In genomic region chr10:11849272-11849671, GRCh38 we compare ENCODE assay signal across 12 cellular contexts. TPM values are rescaled to one million over a fixed set of nuclear protein-coding genes. Genes with fewer than 3 reads are reported as not detected.
DNase-seq lines count a peak whose midpoint lies in the region; ATAC-seq and TF ChIP-seq lines count a peak whose summit lies in the region.
"Had no signal": no experiment of that assay in that cellular context is flagged by ENCODE, and none has a peak within 500 bp of the region (broad histone marks: within the 10 kb centered on the region; RNA-seq: fewer than 3 reads in every experiment).

No MANE protein-coding gene starts in this region.

- H3K4me3 ChIP-seq in RWPE2 (ENCODE audit: severe bottlenecking) (no peak overlapping the region), epithelial cell of esophagus (ENCODE audit: low read length) (no peak overlapping the region)

- ATAC-seq in RWPE2 (ENCODE audit: low read depth) (peak; percentile 60; the same call in 2 of the 3 replicates), HG03045 (IDR thresholded peaks at IDR 0.05; ENCODE audit: unreplicated experiment) (no peak)

- H3K27me3 ChIP-seq in RWPE2 (ENCODE audit: insufficient read depth, poor library complexity, severe bottlenecking): no peaks in the 10 kb centered on the region
- H3K27me3 ChIP-seq: BE2C had no signal

- H3K36me3 ChIP-seq in RWPE2 (ENCODE audit: low read depth): peaks cover 100% of the 10 kb centered on the region
- H3K36me3 ChIP-seq: BE2C had no signal

- H3K27me3 Mint-ChIP-seq in CD14-positive monocyte (ENCODE audit: low read depth in 3 of 3): peaks cover 0 to 10% (median 1%) of the 10 kb centered on the region in 3 donors

- H3K4me1 ChIP-seq in RWPE2 (ENCODE audit: insufficient read depth, poor library complexity, severe bottlenecking): no peaks in the 10 kb centered on the region
- H3K4me1 ChIP-seq: BE2C had no signal

- H3K4me1 Mint-ChIP-seq in CD14-positive monocyte: peaks cover 32% of the 10 kb centered on the region

- DNase-seq in CD14-positive monocyte (ENCODE audit: low spot score): no peak
- DNase-seq in RWPE2 (ENCODE audit: low spot score): no peak
- DNase-seq in epithelial cell of esophagus (ENCODE audit: low read depth): peak; percentile 46
- no peak for DNase-seq in AML-193 (lab: John Stamatoyannopoulos, UW)
- no peak for DNase-seq in central memory CD4-positive, alpha-beta T cell
- DNase-seq: BE2C; Calu3; CD4-positive, alpha-beta memory T cell; DMS79 treated with DMSO at 0.1 percent for 48 hours; H9 had no signal

- H3K36me3 Mint-ChIP-seq in CD14-positive monocyte: peaks cover 16 to 31% of the 10 kb centered on the region in 2 donors
- H3K36me3 Mint-ChIP-seq: CD4-positive, alpha-beta memory T cell had no signal

- no peaks in the 10 kb centered on the region for H3K9me3 ChIP-seq in RWPE2 (ENCODE audit: severe bottlenecking)
- H3K9me3 ChIP-seq: BE2C had no signal

- intact Hi-C loops in CD14-positive monocyte (cut with micrococcal nuclease): no loop called here

- no peak overlapping the region for H3K4me3 Mint-ChIP-seq in CD14-positive monocyte
- H3K4me3 Mint-ChIP-seq: CD4-positive, alpha-beta memory T cell; H9 had no signal

- H3K9me3 Mint-ChIP-seq in CD14-positive monocyte: no peaks in the 10 kb centered on the region
- H3K9me3 Mint-ChIP-seq: H9 had no signal

- no peak overlapping the region for H3K27ac ChIP-seq in RWPE2 (ENCODE audit: poor library complexity, severe bottlenecking)
- H3K27ac ChIP-seq: C4-2B had no signal

- TF ChIP-seq CTCF in CD14-positive monocyte (IDR thresholded peaks at IDR 0.05) (no peak), RWPE2 (IDR thresholded peaks at IDR 0.05; ENCODE audit: poor library complexity, severe bottlenecking) (no peak), epithelial cell of esophagus (IDR thresholded peaks at IDR 0.05; ENCODE audit: insufficient read depth, low read depth, low read length, missing control alignments) (no peak)

- H3K27ac Mint-ChIP-seq in CD14-positive monocyte: peak overlapping the region in 4 of 7 donors; percentile 77 to 85 (median 82)
- H3K27ac Mint-ChIP-seq: CD4-positive, alpha-beta memory T cell had no signal

RNA-seq across cellular contexts. Expression of gene PROSER2, which starts 26.1 kb away (rescaled TPM):
- polyA plus RNA-seq in CD14-positive monocyte: 1 to 10 TPM; 2.0 to 2.2 TPM
